ENCODE assay signal across 16 cellular contexts in genomic region chr3:42045719-42046243, GRCh38. TPM values are rescaled to one million over a fixed set of nuclear protein-coding genes. Genes with fewer than 3 reads are reported as not detected.
DNase-seq lines count a peak whose midpoint lies in the region; ATAC-seq, FAIRE-seq and TF ChIP-seq lines count a peak whose summit lies in the region.
"Had no signal": no experiment of that assay in that cellular context is flagged by ENCODE, and none has a peak within 500 bp of the region (broad histone marks: within the 10 kb centered on the region; RNA-seq: fewer than 3 reads in every experiment).

No MANE protein-coding gene starts in this region.

- H3K4me3 Mint-ChIP-seq in chondrocyte (ENCODE audit: unreplicated experiment), result no peak overlapping the region
- H3K4me3 Mint-ChIP-seq in mesothelial cell of epicardium, result no peak overlapping the region
- H3K4me3 Mint-ChIP-seq: activated CD4-positive, alpha-beta T cell treated with anti-CD3 and anti-CD28 coated beads for 36 hours; activated naive CD8-positive, alpha-beta T cell had no signal

- H3K27ac ChIP-seq in right cardiac atrium (ENCODE audit: low read length), result peak overlapping the region; percentile 3

- DNase-seq in right cardiac atrium (no peak), cardiac septum (ENCODE audit: low spot score) (no peak), chondrocyte (ENCODE audit: low spot score) (no peak), mesothelial cell of epicardium (ENCODE audit: low spot score in 2 of 2, unreplicated experiment in 2 of 2) (no peak), NCI-H2107 (lab: John Stamatoyannopoulos, UW) (no peak), GM12892 (ENCODE audit: insufficient read length) (no peak)
- no peak for DNase-seq in activated CD4-positive, alpha-beta T cell treated with anti-CD3 and anti-CD28 coated beads for 1 hour
- DNase-seq: activated CD4-positive, alpha-beta T cell treated with anti-CD3 and anti-CD28 coated beads for 36 hours; activated T-cell treated with anti-CD3 and anti-CD28 coated beads, Interleukin-2, amount 50 U/mL, for 1 hour; DMS153; MV-4-11; NCI-H2081 treated with DMSO at 0.1 percent for 48 hours; stimulated activated CD4-positive, alpha-beta T cell treated with anti-CD3 and anti-CD28 coated beads, Interleukin-1b, Interleukin-23, amount 100 ng/mL, for 48 hours had no signal

- 82% methylated on average over 2 of the region's 2 CpGs for WGBS in right cardiac atrium

- no peak overlapping the region for H3K4me3 ChIP-seq in right cardiac atrium (ENCODE audit: low read length)

- H3K27me3 ChIP-seq in right cardiac atrium (ENCODE audit: control insufficient read depth, insufficient read depth), result no peaks in the 10 kb centered on the region

- TF ChIP-seq CTCF in chondrocyte (IDR thresholded peaks at IDR 0.05) (no peak), mesothelial cell of epicardium (IDR thresholded peaks at IDR 0.05; ENCODE audit: unreplicated experiment) (no peak)

- no peak for ATAC-seq in right cardiac atrium
- no peak for ATAC-seq in GM19397 (IDR thresholded peaks at IDR 0.05; ENCODE audit: unreplicated experiment)
- ATAC-seq: activated CD4-positive, alpha-beta T cell treated with anti-CD3 and anti-CD28 coated beads for 36 hours; Right ventricle myocardium inferior had no signal

- H3K27ac Mint-ChIP-seq in chondrocyte (ENCODE audit: unreplicated experiment) (peak overlapping the region; percentile 92), mesothelial cell of epicardium (peak overlapping the region; percentile 96)
- H3K27ac Mint-ChIP-seq: activated CD4-positive, alpha-beta T cell treated with anti-CD3 and anti-CD28 coated beads for 36 hours; activated naive CD8-positive, alpha-beta T cell had no signal

- no peaks in the 10 kb centered on the region for H3K9me3 ChIP-seq in right cardiac atrium (ENCODE audit: control insufficient read depth, low read length)

- H3K36me3 Mint-ChIP-seq in chondrocyte (ENCODE audit: low read depth) (no peaks in the 10 kb centered on the region), mesothelial cell of epicardium (no peaks in the 10 kb centered on the region)
- H3K36me3 Mint-ChIP-seq: activated naive CD8-positive, alpha-beta T cell had no signal

- intact Hi-C loops in right cardiac atrium (cut with DNase I) (no loop called here), cardiac septum (cut with DNase I) (no loop called here)

- FAIRE-seq in GM12892 (lab: Jason Lieb, UNC), result no peak

- H3K27me3 Mint-ChIP-seq in chondrocyte (ENCODE audit: low read depth), result no peaks in the 10 kb centered on the region
- no peaks in the 10 kb centered on the region for H3K27me3 Mint-ChIP-seq in mesothelial cell of epicardium (ENCODE audit: low read depth)
- H3K27me3 Mint-ChIP-seq: activated CD4-positive, alpha-beta T cell treated with anti-CD3 and anti-CD28 coated beads for 36 hours; activated naive CD8-positive, alpha-beta T cell had no signal

- H3K9me3 Mint-ChIP-seq in chondrocyte (ENCODE audit: low read depth) (no peaks in the 10 kb centered on the region), mesothelial cell of epicardium (no peaks in the 10 kb centered on the region)

- H3K4me1 Mint-ChIP-seq in chondrocyte (ENCODE audit: low read depth), result peaks cover 64% of the 10 kb centered on the region
- peaks cover 53% of the 10 kb centered on the region for H3K4me1 Mint-ChIP-seq in mesothelial cell of epicardium

- TF ChIP-seq POLR2A in GM12892 (IDR thresholded peaks at IDR 0.05; ENCODE audit: low read depth, low read length), result no peak

- peaks cover 24% of the 10 kb centered on the region for H3K4me1 ChIP-seq in right cardiac atrium (ENCODE audit: control insufficient read depth, insufficient read depth, low read length)

RNA-seq across cellular contexts. Expression of gene TRAK1, which starts 45.4 kb away (rescaled TPM):
- total RNA-seq in right cardiac atrium (100 to 1,000 TPM; 201 to 249 (median 232) TPM), cardiac septum (246 TPM), chondrocyte (38.1 to 53.7 TPM (median 51.2 TPM) in 3 replicates), mesothelial cell of epicardium (49.0 to 50.7 TPM (median 50.3 TPM) in 3 replicates)
- 91.7 TPM for polyA plus RNA-seq in right cardiac atrium
- 20.9 TPM for polyA plus RNA-seq in GM12892 (2012; ENCODE audit: missing spikeins)
